ENCODE assay signal across 21 cellular contexts in genomic region chr1:77558591-77559164, GRCh38.
DNase-seq lines count a peak whose midpoint lies in the region; ATAC-seq, FAIRE-seq and TF ChIP-seq lines count a peak whose summit lies in the region.
"Had no signal": no experiment of that assay in that cellular context is flagged by ENCODE, and none has a peak within 500 bp of the region (broad histone marks: within the 10 kb centered on the region; RNA-seq: fewer than 3 reads in every experiment).

No MANE protein-coding gene starts in this region.

- H4K5ac ChIP-seq in IMR-90 (ENCODE audit: low read depth, low read length) = no peak overlapping the region

- no peak overlapping the region for H3K4me2 ChIP-seq in IMR-90 (ENCODE audit: low read depth, low read length)

- H3K18ac ChIP-seq in IMR-90 (ENCODE audit: low read depth, low read length) = no peak overlapping the region

- H4K8ac ChIP-seq in IMR-90 (ENCODE audit: low read depth in 2 of 2, low read length in 2 of 2) = no peak overlapping the region

- H2AFZ ChIP-seq in IMR-90 (replicated peaks; ENCODE audit: low read length, poor library complexity) = no peak overlapping the region

- no peaks in the 10 kb centered on the region for H3K27me3 Mint-ChIP-seq in activated T-cell treated with anti-CD3 and anti-CD28 coated beads, Interleukin-2, amount 50 U/mL, for 24 hours
- no peaks in the 10 kb centered on the region for H3K27me3 Mint-ChIP-seq in progenitor cell of endocrine pancreas
- H3K27me3 Mint-ChIP-seq in CD8-positive, alpha-beta memory T cell = peaks cover 0 to 1% of the 10 kb centered on the region in 2 donors

- H2AK5ac ChIP-seq in IMR-90 (ENCODE audit: low read depth, low read length) = no peak overlapping the region

- no peak overlapping the region for H2BK120ac ChIP-seq in IMR-90 (ENCODE audit: low read depth, low read length)

- peak overlapping the region; percentile 35 for H3K27ac Mint-ChIP-seq in activated T-cell treated with anti-CD3 and anti-CD28 coated beads, Interleukin-2, amount 50 U/mL, for 24 hours
- H3K27ac Mint-ChIP-seq in progenitor cell of endocrine pancreas = peak overlapping the region; percentile 12
- H3K27ac Mint-ChIP-seq in CD8-positive, alpha-beta memory T cell = peak overlapping the region in 4 of 8 donors; percentile 22 to 68 (median 52)
- H3K27ac Mint-ChIP-seq: CD14-positive monocyte had no signal

- dilution Hi-C loops in IMR-90 (cut with HindIII; ENCODE audit: low sequenced_read_pairs, unreplicated experiment) = no loop called here

- peak overlapping the region; percentile 4; the same call in 1 of the 2 replicates for H3K23ac ChIP-seq in IMR-90 (ENCODE audit: low read depth, low read length)

- peaks cover 2% of the 10 kb centered on the region for H3K4me1 Mint-ChIP-seq in activated T-cell treated with anti-CD3 and anti-CD28 coated beads, Interleukin-2, amount 50 U/mL, for 24 hours (ENCODE audit: low read depth)
- H3K4me1 Mint-ChIP-seq in progenitor cell of endocrine pancreas (ENCODE audit: low read depth) = peaks cover 5% of the 10 kb centered on the region
- peaks cover 0 to 2% (median 0%) of the 10 kb centered on the region in 3 donors for H3K4me1 Mint-ChIP-seq in CD8-positive, alpha-beta memory T cell

- TF ChIP-seq CTCF in IMR-90 (conservative IDR thresholded peaks at IDR 0.05; ENCODE audit: low read depth, low read length) = no peak
- no peak for TF ChIP-seq CTCF in kidney (IDR thresholded peaks at IDR 0.05; ENCODE audit: borderline replicate concordance, extremely low read depth, insufficient read depth)
- TF ChIP-seq CTCF in progenitor cell of endocrine pancreas (IDR thresholded peaks at IDR 0.05; ENCODE audit: unreplicated experiment) = no peak

- POLR2A ChIA-PET in IMR-90 (lab: Charles Lee; ENCODE audit: unreplicated experiment) = no interaction called here
- POLR2A ChIA-PET in CD8-positive, alpha-beta memory T cell (lab: Charles Lee) = no interaction called here

- intact Hi-C loops in IMR-90 (cut with micrococcal nuclease) (no loop called here), kidney (cut with DNase I) (no loop called here)

- BruUV-seq in IMR-90 (replicated peaks; lab: Mats Ljungman, UMichigan) = no TSS peak

- no peak overlapping the region for H4K91ac ChIP-seq in IMR-90 (ENCODE audit: insufficient read depth, low read depth, low read length)

- no peak overlapping the region for H3K4ac ChIP-seq in IMR-90 (ENCODE audit: low read depth, low read length)

- no peak for ATAC-seq in IMR-90 (ENCODE audit: low read depth)

- no peak overlapping the region for H2BK20ac ChIP-seq in IMR-90 (ENCODE audit: low read depth, low read length)

- DNase-seq in activated T-cell treated with anti-CD3 and anti-CD28 coated beads, Interleukin-2, amount 50 U/mL, for 24 hours = no peak
- DNase-seq in activated T-cell treated with anti-CD3 and anti-CD28 coated beads for 4 hours (no peak), IMR-90 (no peak), kidney (peak; percentile 29), progenitor cell of endocrine pancreas (ENCODE audit: low spot score, unreplicated experiment) (no peak)
- no peak for DNase-seq in effector CD8-positive, alpha-beta T cell (lab: John Stamatoyannopoulos, UW)
- DNase-seq in activated CD4-positive, alpha-beta T cell treated with anti-CD3 and anti-CD28 coated beads, Interleukin-2, amount 50 U/mL, for 1 hour = no peak
- DNase-seq in CD8-positive, alpha-beta memory T cell = no peak
- DNase-seq: EL, Karpas-422, NCI-H1417 treated with DMSO at 0.1 percent for 48 hours, NCI-H187 treated with DMSO at 0.1 percent for 48 hours, NCI-H2227 treated with DMSO at 0.1 percent for 48 hours, NCI-H510A treated with DMSO at 0.1 percent for 48 hours, NCI-H82, OCI-M1, SIG-M5 had no signal

- H3K9ac ChIP-seq in IMR-90 (ENCODE audit: low read depth, low read length) = no peak overlapping the region
- no peak overlapping the region for H3K9ac ChIP-seq in kidney (ENCODE audit: low read length in 2 of 2)

- WGBS in IMR-90 (ENCODE audit: extremely low coverage in 2 of 2, insufficient read length in 1 of 2), 2 experiments = 100% methylated on average over 2 of the region's 5 CpGs; no CpG with 5 or more reads in 1 of the 2 experiments

- in situ Hi-C loops in IMR-90 (cut with MboI; ENCODE audit: low sequenced_read_pairs) = no loop called here

- H3K4me1 ChIP-seq in IMR-90 (ENCODE audit: control insufficient read depth, insufficient read depth, low read length) (peaks cover 7% of the 10 kb centered on the region), kidney (ENCODE audit: control insufficient read depth in 1 of 2, insufficient read depth in 1 of 2, low read depth in 1 of 2, low read length in 2 of 2) (peaks cover 0 to 7% of the 10 kb centered on the region in 2 donors)
- H3K4me1 ChIP-seq in CD8-positive, alpha-beta memory T cell (ENCODE audit: insufficient read depth, low read length) = no peaks in the 10 kb centered on the region

- CTCF ChIA-PET in IMR-90 (lab: Yijun Ruan, JAX) = no interaction called here
- CTCF ChIA-PET in CD8-positive, alpha-beta memory T cell (lab: Charles Lee) = interaction anchor here (0.6 kb wide), 1 partner anchor 108 kb away, joined by 3 read pairs; no protein-coding TSS in a partner anchor

- no peak overlapping the region for H2BK5ac ChIP-seq in IMR-90 (ENCODE audit: low read depth, low read length, poor library complexity, severe bottlenecking)

- no peaks in the 10 kb centered on the region for H4K20me1 ChIP-seq in IMR-90 (ENCODE audit: insufficient read depth, low read length)

- H3K27ac ChIP-seq in IMR-90 (ENCODE audit: insufficient read depth, low read length) (no peak overlapping the region), kidney (ENCODE audit: low read depth in 2 of 2, low read length in 2 of 2) (no peak overlapping the region)
- no peak overlapping the region for H3K27ac ChIP-seq in CD8-positive, alpha-beta memory T cell (ENCODE audit: low read depth, low read length)
- H3K27ac ChIP-seq: 22Rv1 had no signal

- FAIRE-seq in kidney (lab: Jason Lieb, UNC) = no peak
- FAIRE-seq: GM12892, GM18507 had no signal

- H3K9me1 ChIP-seq in IMR-90 (ENCODE audit: insufficient read depth, low read length) = peaks cover 11% of the 10 kb centered on the region

- no peaks in the 10 kb centered on the region for H3K27me3 ChIP-seq in IMR-90 (ENCODE audit: control insufficient read depth, insufficient read depth, low read length)
- no peaks in the 10 kb centered on the region for H3K27me3 ChIP-seq in CD8-positive, alpha-beta memory T cell (ENCODE audit: insufficient read depth, low read length, poor library complexity, severe bottlenecking)

- peaks cover 2% of the 10 kb centered on the region for H3K9me3 Mint-ChIP-seq in activated T-cell treated with anti-CD3 and anti-CD28 coated beads, Interleukin-2, amount 50 U/mL, for 24 hours
- H3K9me3 Mint-ChIP-seq in progenitor cell of endocrine pancreas (ENCODE audit: low read depth) = peaks cover 8% of the 10 kb centered on the region
- H3K9me3 Mint-ChIP-seq in CD8-positive, alpha-beta memory T cell = no peaks in the 10 kb centered on the region

- H2BK15ac ChIP-seq in IMR-90 (ENCODE audit: low read depth, low read length) = no peak overlapping the region

- peaks cover 3 to 16% of the 10 kb centered on the region in 2 experiments; a peak in 3 of 4 replicates for H3K79me1 ChIP-seq in IMR-90 (ENCODE audit: low read depth in 1 of 2, low read length in 2 of 2)

- no peak overlapping the region for H2AK9ac ChIP-seq in IMR-90 (replicated peaks; ENCODE audit: low read depth, low read length, poor library complexity)

- no peak for TF ChIP-seq RAD21 in IMR-90 (IDR thresholded peaks at IDR 0.05; ENCODE audit: low read length)

- no peak overlapping the region for H3K4me3 ChIP-seq in IMR-90 (ENCODE audit: insufficient read depth, low read depth, low read length)
- no peak overlapping the region for H3K4me3 ChIP-seq in kidney (ENCODE audit: low read length in 2 of 2)
- H3K4me3 ChIP-seq in CD8-positive, alpha-beta memory T cell (ENCODE audit: low read length) = no peak overlapping the region

- no peak overlapping the region for H3K4me3 Mint-ChIP-seq in activated T-cell treated with anti-CD3 and anti-CD28 coated beads, Interleukin-2, amount 50 U/mL, for 24 hours
- no peak overlapping the region for H3K4me3 Mint-ChIP-seq in progenitor cell of endocrine pancreas (ENCODE audit: low read depth)
- H3K4me3 Mint-ChIP-seq in CD8-positive, alpha-beta memory T cell = no peak overlapping the region
- H3K4me3 Mint-ChIP-seq: CD14-positive monocyte had no signal

- no peak overlapping the region for H3K56ac ChIP-seq in IMR-90 (ENCODE audit: extremely low read depth, insufficient read depth, low read length)

- H3K9me3 ChIP-seq in IMR-90 (ENCODE audit: control insufficient read depth, insufficient read depth, low read length) (no peaks in the 10 kb centered on the region), kidney (ENCODE audit: control insufficient read depth in 1 of 2, low read length in 2 of 2) (no peaks in the 10 kb centered on the region)
- no peaks in the 10 kb centered on the region for H3K9me3 ChIP-seq in CD8-positive, alpha-beta memory T cell (ENCODE audit: low read length)

- peaks cover 50% of the 10 kb centered on the region for H3K36me3 Mint-ChIP-seq in activated T-cell treated with anti-CD3 and anti-CD28 coated beads, Interleukin-2, amount 50 U/mL, for 24 hours (ENCODE audit: low read depth)
- H3K36me3 Mint-ChIP-seq in progenitor cell of endocrine pancreas (ENCODE audit: insufficient read depth) = peaks cover 15% of the 10 kb centered on the region
- peaks cover 0 to 24% (median 9%) of the 10 kb centered on the region in 3 donors for H3K36me3 Mint-ChIP-seq in CD8-positive, alpha-beta memory T cell

- TF ChIP-seq POLR2A in IMR-90 (IDR thresholded peaks at IDR 0.05; ENCODE audit: low read depth, low read length) = no peak

- H3K36me3 ChIP-seq in IMR-90 (ENCODE audit: control insufficient read depth, insufficient read depth, low read length) (peaks cover 14% of the 10 kb centered on the region), kidney (ENCODE audit: control insufficient read depth in 1 of 2, insufficient read depth in 2 of 2, low read length in 2 of 2) (peaks cover 0 to 3% of the 10 kb centered on the region in 2 donors)
- H3K36me3 ChIP-seq in CD8-positive, alpha-beta memory T cell (ENCODE audit: insufficient read depth, low read length) = no peaks in the 10 kb centered on the region

- no peak overlapping the region for H3K14ac ChIP-seq in IMR-90 (replicated peaks; ENCODE audit: low read depth, low read length)

TF ChIP-seq in IMR-90, 13 proteins besides CTCF, POLR2A, EP300 and RAD21 (continues in another document):
- no peak for TF ChIP-seq CEBPB (IDR thresholded peaks at IDR 0.05; ENCODE audit: low read depth, low read length)
- no peak for TF ChIP-seq SMC3 (IDR thresholded peaks at IDR 0.05; ENCODE audit: low read depth, low read length)
- TF ChIP-seq ELK1 (IDR thresholded peaks at IDR 0.05; ENCODE audit: borderline replicate concordance, low read depth, low read length) = no peak
